ENCODE assay signal across 27 cellular contexts in the genomic region with DNA sequence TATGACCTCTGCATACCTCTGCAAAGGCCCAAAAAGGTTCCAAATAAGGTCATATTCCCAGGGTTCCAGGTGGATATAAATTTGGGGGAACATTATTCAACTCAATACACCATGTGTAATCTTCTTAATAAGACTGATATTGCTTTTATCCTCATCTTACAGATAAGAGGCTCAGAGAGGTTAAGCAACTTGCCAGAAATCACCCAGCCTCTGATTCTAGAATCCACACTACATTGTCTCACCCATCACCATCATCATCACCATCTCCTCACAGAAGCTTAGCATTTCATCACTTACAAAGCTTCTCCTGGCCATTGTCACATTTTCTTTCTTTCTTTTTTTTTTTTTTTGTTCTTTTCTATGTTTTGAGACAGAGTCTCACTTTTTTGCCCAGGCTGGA.
"Had no signal": no experiment of that assay in that cellular context is flagged by ENCODE, and none has a peak within 500 bp of the region (broad histone marks: within the 10 kb centered on the region; RNA-seq: fewer than 3 reads in every experiment).

No MANE protein-coding gene starts in this region.

- H3K36me3 Mint-ChIP-seq: naive thymus-derived CD8-positive, alpha-beta T cell; T-cell had no signal

- DNase-seq: activated CD4-positive, alpha-beta T cell treated with anti-CD3 and anti-CD28 coated beads for 4 hours; activated CD4-positive, alpha-beta T cell treated with anti-CD3 and anti-CD28 coated beads, Interleukin-2, amount 50 U/mL, for 4 hours; activated CD4-positive, CD25-positive, alpha-beta regulatory T cell; activated effector memory CD4-positive, alpha-beta T cell treated with anti-CD3 and anti-CD28 coated beads, Interleukin-2, amount 50 U/mL, for 16 hours; activated naive CD4-positive, alpha-beta T cell treated with anti-CD3 and anti-CD28 coated beads, Interleukin-2, amount 50 U/mL, for 16 hours; activated T-cell treated with anti-CD3 and anti-CD28 coated beads, Interleukin-2, amount 50 U/mL, for 1 hour; amniotic stem cell; caudate nucleus; cortex of kidney; foreskin fibroblast; head of caudate nucleus; hippocampal formation; left colon; mammary epithelial cell; naive thymus-derived CD8-positive, alpha-beta T cell; stimulated activated CD4-positive, alpha-beta T cell treated with anti-CD3 and anti-CD28 coated beads, Interleukin-12 subunit alpha, Interleukin-12 subunit beta, amount 100 ng/mL, for 4 hours; stimulated activated CD4-positive, alpha-beta T cell treated with anti-CD3 and anti-CD28 coated beads, Interleukin-4, amount 100 ng/mL, for 1 hour; stimulated activated naive CD8-positive, alpha-beta T cell treated with anti-CD3 and anti-CD28 coated beads, Interleukin-15, Interleukin-2, amounts not matched to agents 100 U/mL and 50 U/mL, for 24 hours; T-cell; testis; upper lobe of left lung had no signal

- H3K9me3 ChIP-seq: testis, upper lobe of left lung had no signal

- H3K27ac Mint-ChIP-seq: activated T-helper 1 cell treated with anti-CD3 and anti-CD28 coated beads, Interleukin-12 subunit alpha, Interleukin-12 subunit beta, Interleukin-2, Interleukin-4 antibody, amounts not matched to agents 30 ng/mL and 10 ng/mL and 1 ng/mL, durations not matched to agents 14 hours and 24 hours and 36 hours; T-cell; T-helper 2 cell treated with Interferon-gamma antibody and Interleukin-4, amounts not matched to agents 5 μg/mL and 100 μg/mL, for 36 hours had no signal

- H3K27ac ChIP-seq: testis had no signal

- H3K9me3 Mint-ChIP-seq: activated T-helper 1 cell treated with anti-CD3 and anti-CD28 coated beads, Interleukin-12 subunit alpha, Interleukin-12 subunit beta, Interleukin-2, Interleukin-4 antibody, amounts not matched to agents 30 ng/mL and 10 ng/mL and 1 ng/mL, durations not matched to agents 14 hours and 24 hours and 36 hours; naive thymus-derived CD8-positive, alpha-beta T cell; T-cell; T-helper 2 cell treated with Interferon-gamma antibody and Interleukin-4, amounts not matched to agents 5 μg/mL and 100 μg/mL, for 36 hours had no signal

- FAIRE-seq: keratinocyte had no signal

- H3K4me3 Mint-ChIP-seq: activated T-helper 1 cell treated with anti-CD3 and anti-CD28 coated beads, Interleukin-12 subunit alpha, Interleukin-12 subunit beta, Interleukin-2, Interleukin-4 antibody, amounts not matched to agents 30 ng/mL and 10 ng/mL and 1 ng/mL, durations not matched to agents 14 hours and 24 hours and 36 hours; naive thymus-derived CD8-positive, alpha-beta T cell; T-cell; T-helper 2 cell treated with Interferon-gamma antibody and Interleukin-4, amounts not matched to agents 5 μg/mL and 100 μg/mL, for 36 hours had no signal

- ATAC-seq: esophagus mucosa; left colon; naive thymus-derived CD8-positive, alpha-beta T cell; sciatic nerve; stimulated activated naive CD8-positive, alpha-beta T cell treated with anti-CD3 and anti-CD28 coated beads, Interleukin-15, Interleukin-2, amounts not matched to agents 100 U/mL and 50 U/mL, for 24 hours; T-cell had no signal

- H3K36me3 ChIP-seq: upper lobe of left lung had no signal

- H3K27me3 ChIP-seq: testis, upper lobe of left lung had no signal

- H3K4me3 ChIP-seq: skin epidermis, testis, upper lobe of left lung had no signal
